ENCODE assay signal across 8 cellular contexts in the genomic region with DNA sequence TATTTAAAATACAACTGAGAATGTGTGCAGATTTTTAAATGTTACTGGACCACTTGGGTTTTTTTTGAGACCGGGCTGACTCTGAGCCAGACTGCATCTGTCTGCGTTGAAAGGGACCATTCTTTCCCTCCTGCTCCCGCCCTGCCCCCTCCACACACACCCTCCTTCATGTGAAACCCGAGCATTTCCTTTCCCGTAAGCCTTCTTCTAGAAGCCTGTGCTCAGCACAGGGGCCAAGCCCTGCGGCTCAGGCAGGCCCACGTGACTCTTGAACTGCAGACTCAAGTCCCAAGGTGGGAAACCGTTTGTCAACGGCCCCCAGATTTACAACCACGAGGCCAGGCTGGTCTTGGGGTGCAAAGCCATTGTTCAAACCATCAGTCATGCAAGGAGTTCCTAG.
A peak's percentile ranks its signal among the peaks of the same experiment; 100 is the strongest.
DNase-seq lines count a peak whose midpoint lies in the region; ATAC-seq and TF ChIP-seq lines count a peak whose summit lies in the region.

No MANE protein-coding gene starts in this region.

- H3K27me3 ChIP-seq in thoracic aorta (replicated peaks; ENCODE audit: insufficient read depth) (no peaks in the 10 kb centered on the region), Caco-2 (replicated peaks; ENCODE audit: control insufficient read depth, insufficient read depth, low read length) (no peaks in the 10 kb centered on the region)

- intact Hi-C loops in Caco-2 (cut with micrococcal nuclease; ENCODE audit: unreplicated experiment): no loop called here

- H3K27me3 Mint-ChIP-seq in mesothelial cell of epicardium (ENCODE audit: low read depth) (peaks cover 25% of the 10 kb centered on the region), Caco-2 (ENCODE audit: insufficient read depth, unreplicated experiment) (peaks cover 7% of the 10 kb centered on the region)

- H3K4me3 ChIP-seq in thoracic aorta: peak overlapping the region; percentile 40
- no peak overlapping the region for H3K4me3 ChIP-seq in Caco-2 (ENCODE audit: low read depth, low read length)

- POLR2A ChIA-PET in Caco-2 (lab: Charles Lee): no interaction called here

- ATAC-seq in thoracic aorta (ENCODE audit: insufficient number of reproducible peaks, low FRiP score, low read depth) (no peak), GM18519 (IDR thresholded peaks at IDR 0.05; ENCODE audit: low FRiP score, unreplicated experiment) (no peak)

- no peaks in the 10 kb centered on the region for H3K9me3 ChIP-seq in thoracic aorta
- no peaks in the 10 kb centered on the region for H3K9me3 ChIP-seq in Caco-2

- CTCF ChIA-PET in Caco-2 (lab: Charles Lee): no interaction called here

- H3K27ac Mint-ChIP-seq in mesothelial cell of epicardium (peak overlapping the region; percentile 45), Caco-2 (ENCODE audit: unreplicated experiment) (no peak overlapping the region)

- no TSS peak for BruUV-seq in Caco-2 (replicated peaks; lab: Mats Ljungman, UMichigan)

- peak overlapping the region; percentile 55 to 58 for H3K27ac ChIP-seq in thoracic aorta

- no peak for TF ChIP-seq CTCF in mesothelial cell of epicardium (IDR thresholded peaks at IDR 0.05; ENCODE audit: unreplicated experiment)
- TF ChIP-seq CTCF in thoracic aorta (IDR thresholded peaks at IDR 0.05): no peak
- no peak for TF ChIP-seq CTCF in Caco-2 (IDR thresholded peaks at IDR 0.05; ENCODE audit: insufficient read depth in 1 of 2, low read depth in 1 of 2, low read length in 1 of 2, severe bottlenecking in 1 of 2, unreplicated experiment in 1 of 2)

- H3K36me3 ChIP-seq in thoracic aorta (no peaks in the 10 kb centered on the region), Caco-2 (ENCODE audit: control insufficient read depth, insufficient read depth, low read length) (no peaks in the 10 kb centered on the region)

- H3K9me3 Mint-ChIP-seq in mesothelial cell of epicardium: no peaks in the 10 kb centered on the region
- H3K9me3 Mint-ChIP-seq in Caco-2 (ENCODE audit: unreplicated experiment): no peaks in the 10 kb centered on the region

- H3K36me3 Mint-ChIP-seq in mesothelial cell of epicardium (no peaks in the 10 kb centered on the region), Caco-2 (ENCODE audit: insufficient read depth, unreplicated experiment) (no peaks in the 10 kb centered on the region)

- H3K4me1 ChIP-seq in thoracic aorta (ENCODE audit: control insufficient read depth in 1 of 2, low read depth in 2 of 2) (peaks cover 13 to 27% of the 10 kb centered on the region in 2 donors), Caco-2 (no peaks in the 10 kb centered on the region)

- H3K4me1 Mint-ChIP-seq in mesothelial cell of epicardium: peaks cover 15% of the 10 kb centered on the region
- no peaks in the 10 kb centered on the region for H3K4me1 Mint-ChIP-seq in Caco-2 (ENCODE audit: low read depth, unreplicated experiment)

- H3K4me3 Mint-ChIP-seq in mesothelial cell of epicardium (no peak overlapping the region), Caco-2 (ENCODE audit: unreplicated experiment) (no peak overlapping the region)

- peak; percentile 50 for DNase-seq in GM19240 (ENCODE audit: insufficient read length, low spot score)
- peak; percentile 2 for DNase-seq in NCI-H526 treated with DMSO at 0.1 percent for 48 hours (lab: John Stamatoyannopoulos, UW)
- DNase-seq in central memory CD4-positive, alpha-beta T cell: peak; percentile 6
- DNase-seq in mesothelial cell of epicardium (ENCODE audit: low spot score in 2 of 2, unreplicated experiment in 2 of 2): no peak
- DNase-seq in thoracic aorta (ENCODE audit: low spot score): no peak
- no peak for DNase-seq in Caco-2
- DNase-seq in NCI-H774 (lab: John Stamatoyannopoulos, UW): no peak

Comparison
In these comparisons a context has a peak if more than half of its experiments do, and no peak if none do; other contexts are left out.
1. DNase-seq: peak in GM19240 (single experiment), NCI-H526 treated with DMSO at 0.1 percent for 48 hours (single experiment) and central memory CD4-positive, alpha-beta T cell (single experiment); none in mesothelial cell of epicardium (0 of 2), thoracic aorta (single experiment), Caco-2 (0 of 2) and NCI-H774 (single experiment).